16 cellular contexts compared by ENCODE assay signal in the genomic region with DNA sequence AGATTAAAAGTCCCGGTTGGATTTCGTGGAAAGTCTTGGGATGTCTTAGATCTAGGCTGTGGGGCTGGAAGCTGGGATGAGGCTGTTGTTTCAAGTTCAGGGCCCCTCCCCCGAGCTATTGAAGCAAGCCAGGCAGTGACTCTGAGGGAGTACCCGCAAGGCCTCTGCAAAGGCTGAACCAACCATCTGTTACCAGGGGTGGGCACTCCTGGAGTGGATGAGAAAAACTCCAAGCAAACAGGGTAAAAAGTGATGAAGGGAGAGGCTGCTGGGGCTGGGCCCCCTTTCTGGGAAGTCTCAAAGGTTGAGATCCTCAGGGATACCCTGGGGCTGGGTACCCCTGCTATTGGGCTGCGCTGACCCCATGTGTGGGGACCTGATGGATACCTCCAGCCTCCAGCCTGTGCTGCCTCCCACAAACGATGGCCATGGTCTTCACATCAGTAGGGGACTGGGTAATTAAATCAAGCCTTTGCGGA.
"Had no signal": no experiment of that assay in that cellular context is flagged by ENCODE, and none has a peak within 500 bp of the region (broad histone marks: within the 10 kb centered on the region; RNA-seq: fewer than 3 reads in every experiment).

No MANE protein-coding gene starts in this region.

- H3K27ac ChIP-seq: sigmoid colon, stomach, thoracic aorta had no signal

- H3K36me3 Mint-ChIP-seq: activated CD4-positive, alpha-beta memory T cell treated with anti-CD3 and anti-CD28 coated beads for 36 hours; activated naive CD8-positive, alpha-beta T cell treated with anti-CD3 and anti-CD28 coated beads for 36 hours had no signal

- H3K4me3 Mint-ChIP-seq: activated CD4-positive, alpha-beta memory T cell treated with anti-CD3 and anti-CD28 coated beads for 36 hours; activated naive CD8-positive, alpha-beta T cell treated with anti-CD3 and anti-CD28 coated beads for 36 hours; activated T-cell treated with anti-CD3 and anti-CD28 coated beads, Interleukin-2, amount 50 U/mL, for 4 hours; T-helper 2 cell treated with Interferon-gamma antibody and Interleukin-4, amounts not matched to agents 5 μg/mL and 100 μg/mL, for 36 hours had no signal

- ATAC-seq: activated T-cell treated with anti-CD3 and anti-CD28 coated beads, Interleukin-2, amount 50 U/mL, for 4 hours; left colon; naive thymus-derived CD8-positive, alpha-beta T cell had no signal

- FAIRE-seq: endometrium, urothelium cell line had no signal

- H3K4me3 ChIP-seq: sigmoid colon had no signal

- H3K27ac Mint-ChIP-seq: activated CD4-positive, alpha-beta memory T cell treated with anti-CD3 and anti-CD28 coated beads for 36 hours; activated naive CD8-positive, alpha-beta T cell treated with anti-CD3 and anti-CD28 coated beads for 36 hours; T-helper 2 cell treated with Interferon-gamma antibody and Interleukin-4, amounts not matched to agents 5 μg/mL and 100 μg/mL, for 36 hours had no signal

- H3K9me3 Mint-ChIP-seq: activated CD4-positive, alpha-beta memory T cell treated with anti-CD3 and anti-CD28 coated beads for 36 hours; activated naive CD8-positive, alpha-beta T cell treated with anti-CD3 and anti-CD28 coated beads for 36 hours; activated T-cell treated with anti-CD3 and anti-CD28 coated beads, Interleukin-2, amount 50 U/mL, for 4 hours; naive thymus-derived CD8-positive, alpha-beta T cell; T-helper 2 cell treated with Interferon-gamma antibody and Interleukin-4, amounts not matched to agents 5 μg/mL and 100 μg/mL, for 36 hours had no signal

- H3K4me1 Mint-ChIP-seq: activated naive CD8-positive, alpha-beta T cell treated with anti-CD3 and anti-CD28 coated beads for 36 hours had no signal

- DNase-seq: activated CD4-positive, alpha-beta memory T cell treated with anti-CD3 and anti-CD28 coated beads for 36 hours; activated CD4-positive, CD25-positive, alpha-beta regulatory T cell treated with anti-CD3 and anti-CD28 coated beads, Interleukin-2, amount 50 U/mL, for 72 hours; activated effector memory CD4-positive, alpha-beta T cell treated with anti-CD3 and anti-CD28 coated beads, Interleukin-2, amount 50 U/mL, for 16 hours; activated naive CD8-positive, alpha-beta T cell treated with anti-CD3 and anti-CD28 coated beads for 36 hours; activated T-cell treated with anti-CD3 and anti-CD28 coated beads, Interleukin-2, amount 50 U/mL, for 4 hours; anterior cingulate cortex; left colon; naive thymus-derived CD8-positive, alpha-beta T cell; nucleus accumbens; sigmoid colon; stimulated activated CD4-positive, alpha-beta T cell treated with anti-CD3 and anti-CD28 coated beads, Interleukin-4, amount 100 ng/mL, for 24 hours; stomach had no signal

- H3K9me3 ChIP-seq: sigmoid colon, stomach, thoracic aorta had no signal

- H3K36me3 ChIP-seq: sigmoid colon, stomach, thoracic aorta had no signal
